In genomic region chr2:63843093-63843492, GRCh38 we compare ENCODE assay signal across 8 cellular contexts. TPM values are rescaled to one million over a fixed set of nuclear protein-coding genes. Genes with fewer than 3 reads are reported as not detected.
DNase-seq lines count a peak whose midpoint lies in the region; ATAC-seq, FAIRE-seq and TF ChIP-seq lines count a peak whose summit lies in the region.

No MANE protein-coding gene starts in this region.

- FAIRE-seq in astrocyte (lab: Jason Lieb, UNC): no peak

- H4K20me1 ChIP-seq in astrocyte (ENCODE audit: insufficient read depth, low read length): peaks cover 30% of the 10 kb centered on the region

- H3K27me3 ChIP-seq in astrocyte (ENCODE audit: insufficient read depth, low read length): no peaks in the 10 kb centered on the region
- H3K27me3 ChIP-seq in kidney epithelial cell (ENCODE audit: control insufficient read depth, insufficient read depth, low read length): no peaks in the 10 kb centered on the region
- no peaks in the 10 kb centered on the region for H3K27me3 ChIP-seq in thymus (ENCODE audit: control insufficient read depth, insufficient read depth)

- peaks cover 62% of the 10 kb centered on the region for H3K79me2 ChIP-seq in astrocyte (ENCODE audit: insufficient read depth, low read length)

- TF ChIP-seq CTCF in astrocyte (IDR thresholded peaks at IDR 0.05; ENCODE audit: insufficient read depth, low read depth, low read length): no peak
- no peak for TF ChIP-seq CTCF in kidney epithelial cell (IDR thresholded peaks at IDR 0.05; ENCODE audit: insufficient read depth, low read length, poor library complexity, severe bottlenecking)

- peaks cover 66% of the 10 kb centered on the region for H3K4me1 Mint-ChIP-seq in activated T-cell treated with anti-CD3 and anti-CD28 coated beads, Interleukin-2, amount 50 U/mL, for 24 hours (ENCODE audit: low read depth)
- peaks cover 40% of the 10 kb centered on the region for H3K4me1 Mint-ChIP-seq in astrocyte (ENCODE audit: low read depth, unreplicated experiment)

- peaks cover 8% of the 10 kb centered on the region for H3K9me3 Mint-ChIP-seq in activated T-cell treated with anti-CD3 and anti-CD28 coated beads, Interleukin-2, amount 50 U/mL, for 24 hours
- H3K9me3 Mint-ChIP-seq in astrocyte (ENCODE audit: unreplicated experiment): no peaks in the 10 kb centered on the region

- H3K27ac ChIP-seq in astrocyte (ENCODE audit: low read depth, low read length): peak overlapping the region; percentile 89
- H3K27ac ChIP-seq in thymus (ENCODE audit: low read depth): no peak overlapping the region

- ATAC-seq in HG02852 (IDR thresholded peaks at IDR 0.05; ENCODE audit: unreplicated experiment): no peak
- no peak for ATAC-seq in activated CD4-positive, CD25-positive, alpha-beta regulatory T cell treated with anti-CD3 and anti-CD28 coated beads, Interleukin-2, amount 50 U/mL, for 24 hours

- no peak for DNase-seq in activated T-cell treated with anti-CD3 and anti-CD28 coated beads, Interleukin-2, amount 50 U/mL, for 24 hours
- DNase-seq in activated T-cell treated with anti-CD3 and anti-CD28 coated beads for 4 hours: no peak
- DNase-seq in astrocyte (ENCODE audit: low read depth): no peak
- no peak for DNase-seq in kidney epithelial cell (ENCODE audit: low read depth)
- no peak for DNase-seq in dermis blood vessel endothelial cell

- no peak overlapping the region for H2AFZ ChIP-seq in astrocyte (ENCODE audit: low read depth, low read length)

- H3K27me3 Mint-ChIP-seq in activated T-cell treated with anti-CD3 and anti-CD28 coated beads, Interleukin-2, amount 50 U/mL, for 24 hours: no peaks in the 10 kb centered on the region
- H3K27me3 Mint-ChIP-seq in astrocyte (ENCODE audit: low read depth, unreplicated experiment): no peaks in the 10 kb centered on the region

- peak overlapping the region; percentile 95 for H3K9ac ChIP-seq in astrocyte (ENCODE audit: low read length)

- peak overlapping the region; percentile 92 for H3K4me2 ChIP-seq in astrocyte (ENCODE audit: low read length)

- H3K36me3 Mint-ChIP-seq in activated T-cell treated with anti-CD3 and anti-CD28 coated beads, Interleukin-2, amount 50 U/mL, for 24 hours (ENCODE audit: low read depth): peaks cover 51% of the 10 kb centered on the region
- peaks cover 6% of the 10 kb centered on the region for H3K36me3 Mint-ChIP-seq in astrocyte (ENCODE audit: low read depth, unreplicated experiment)

- H3K4me3 ChIP-seq in astrocyte (ENCODE audit: insufficient read depth, low read depth, low read length): peak overlapping the region; percentile 97
- H3K4me3 ChIP-seq in kidney epithelial cell (ENCODE audit: low read depth, low read length): peak overlapping the region; percentile 78
- H3K4me3 ChIP-seq in thymus (ENCODE audit: low read length): peak overlapping the region; percentile 89

- H3K9me3 ChIP-seq in astrocyte (ENCODE audit: insufficient read depth, low read depth, low read length): no peaks in the 10 kb centered on the region
- no peaks in the 10 kb centered on the region for H3K9me3 ChIP-seq in thymus (ENCODE audit: control insufficient read depth)

- no peak overlapping the region for H3K27ac Mint-ChIP-seq in activated T-cell treated with anti-CD3 and anti-CD28 coated beads, Interleukin-2, amount 50 U/mL, for 24 hours
- peak overlapping the region; percentile 97 for H3K27ac Mint-ChIP-seq in astrocyte (ENCODE audit: unreplicated experiment)

- 64% methylated on average over 8 of the region's 8 CpGs for WGBS in thymus

- peaks cover 9% of the 10 kb centered on the region for H3K4me1 ChIP-seq in astrocyte (ENCODE audit: insufficient read depth, low read length)
- peaks cover 5% of the 10 kb centered on the region for H3K4me1 ChIP-seq in thymus (ENCODE audit: control insufficient read depth, insufficient read depth, low read length)

- peak overlapping the region; percentile 98 for H3K4me3 Mint-ChIP-seq in activated T-cell treated with anti-CD3 and anti-CD28 coated beads, Interleukin-2, amount 50 U/mL, for 24 hours
- peak overlapping the region; percentile 100 for H3K4me3 Mint-ChIP-seq in astrocyte (ENCODE audit: unreplicated experiment)

- H3K36me3 ChIP-seq in astrocyte (ENCODE audit: insufficient read depth, low read length) (no peaks in the 10 kb centered on the region), kidney epithelial cell (ENCODE audit: control insufficient read depth, insufficient read depth, low read length) (no peaks in the 10 kb centered on the region), thymus (ENCODE audit: control insufficient read depth, insufficient read depth) (no peaks in the 10 kb centered on the region)

RNA-seq across cellular contexts. Expression of gene UGP2, which starts 1.4 kb away (rescaled TPM):
- 314 and 322 TPM in 2 replicates for total RNA-seq in astrocyte
- 69.9 and 72.6 TPM in 2 replicates for total RNA-seq in kidney epithelial cell
- polyA plus RNA-seq in thymus: 199 TPM
- 144 and 149 TPM in 2 replicates for total RNA-seq in dermis blood vessel endothelial cell
